In the genomic region with DNA sequence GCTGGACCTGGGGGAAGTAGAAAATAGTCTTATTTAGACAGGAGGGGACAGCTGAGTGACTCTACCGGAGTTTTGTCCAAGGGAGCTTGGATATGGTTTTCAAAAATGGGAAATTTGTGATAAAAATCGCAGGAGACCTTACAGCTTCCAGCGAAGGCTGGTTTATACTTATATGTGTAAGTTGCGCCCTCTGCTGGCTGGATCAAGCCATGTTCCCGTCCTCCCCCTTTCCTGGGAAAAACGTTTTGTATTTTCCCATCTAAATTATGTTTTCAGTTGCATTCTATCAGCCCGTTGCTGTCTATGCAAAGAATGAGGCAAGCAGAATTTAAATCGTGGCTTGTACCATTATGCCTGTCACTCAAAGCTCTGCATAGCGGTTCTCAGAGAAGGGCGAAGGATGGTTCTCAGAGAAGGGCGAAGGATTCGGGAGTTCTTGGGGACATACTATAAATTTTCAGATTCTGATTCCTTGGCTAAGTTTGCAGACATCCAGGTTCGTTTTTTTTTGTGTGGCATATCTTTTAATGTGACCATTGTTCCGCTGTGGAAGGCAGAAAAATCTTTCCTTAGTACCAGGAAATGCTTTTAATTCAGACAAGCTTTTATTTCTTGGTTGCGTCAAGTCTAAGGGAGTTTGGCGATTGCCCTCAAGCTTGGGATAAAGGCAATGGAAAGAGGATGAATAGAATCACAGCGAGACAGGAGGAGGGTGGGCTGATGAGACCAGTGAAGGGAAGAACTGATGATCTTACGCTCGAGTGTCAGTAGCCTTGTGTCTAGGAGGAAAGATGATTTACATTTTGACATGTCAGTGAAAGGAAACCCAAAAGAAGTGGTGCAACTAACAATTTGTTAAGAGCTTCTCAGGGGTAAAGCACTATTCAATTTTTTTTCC, we compare ENCODE assay signal across 8 cellular contexts.
A peak's percentile ranks its signal among the peaks of the same experiment; 100 is the strongest.
DNase-seq lines count a peak whose midpoint lies in the region; ATAC-seq and TF ChIP-seq lines count a peak whose summit lies in the region.

No MANE protein-coding gene starts in this region.

- ATAC-seq in HG02870 (IDR thresholded peaks at IDR 0.05; ENCODE audit: unreplicated experiment): peak; percentile 51
- ATAC-seq in heart left ventricle: peak in 1 of 4 donors; percentile 58
- ATAC-seq in HG03097 (IDR thresholded peaks at IDR 0.05; ENCODE audit: low FRiP score, unreplicated experiment): no peak
- no peak for ATAC-seq in GM21390 (IDR thresholded peaks at IDR 0.05; ENCODE audit: unreplicated experiment)

- H3K27ac ChIP-seq in heart left ventricle (no peak overlapping the region), prostate gland (no peak overlapping the region)

- H3K27me3 Mint-ChIP-seq in activated naive CD4-positive, alpha-beta T cell treated with anti-CD3 and anti-CD28 coated beads, Interleukin-2, amount 10 ng/mL, durations not matched to agents 7 days and 5 days: peaks cover 3% of the 10 kb centered on the region

- peak; percentile 36 for DNase-seq in COR-L47 (lab: John Stamatoyannopoulos, UW)
- DNase-seq in OCI-M1 (lab: John Stamatoyannopoulos, UW): peak; percentile 48
- DNase-seq in activated naive CD4-positive, alpha-beta T cell treated with anti-CD3 and anti-CD28 coated beads, Interleukin-2, amount 10 ng/mL, durations not matched to agents 7 days and 5 days: peak; percentile 47
- DNase-seq in heart left ventricle: peak in 4 of 5 donors; percentile 14 to 50 (median 36)
- DNase-seq in prostate gland (ENCODE audit: low spot score): peak; percentile 16

- no peaks in the 10 kb centered on the region for H3K36me3 Mint-ChIP-seq in activated naive CD4-positive, alpha-beta T cell treated with anti-CD3 and anti-CD28 coated beads, Interleukin-2, amount 10 ng/mL, durations not matched to agents 7 days and 5 days

- H3K36me3 ChIP-seq in heart left ventricle: no peaks in the 10 kb centered on the region
- no peaks in the 10 kb centered on the region for H3K36me3 ChIP-seq in prostate gland

- no peaks in the 10 kb centered on the region for H3K9me3 ChIP-seq in heart left ventricle
- no peaks in the 10 kb centered on the region for H3K9me3 ChIP-seq in prostate gland

- H3K27me3 ChIP-seq in heart left ventricle (peaks cover 0 to 17% (median 0%) of the 10 kb centered on the region in 9 donors), prostate gland (replicated peaks; ENCODE audit: insufficient read depth) (no peaks in the 10 kb centered on the region)

- peak overlapping the region in 2 of 12 donors; percentile 15 to 32 for H3K4me3 ChIP-seq in heart left ventricle
- H3K4me3 ChIP-seq in prostate gland: no peak overlapping the region

- no peaks in the 10 kb centered on the region for H3K4me1 Mint-ChIP-seq in activated naive CD4-positive, alpha-beta T cell treated with anti-CD3 and anti-CD28 coated beads, Interleukin-2, amount 10 ng/mL, durations not matched to agents 7 days and 5 days

- no peaks in the 10 kb centered on the region for H3K9me3 Mint-ChIP-seq in activated naive CD4-positive, alpha-beta T cell treated with anti-CD3 and anti-CD28 coated beads, Interleukin-2, amount 10 ng/mL, durations not matched to agents 7 days and 5 days

- TF ChIP-seq CTCF in heart left ventricle (IDR thresholded peaks at IDR 0.05) (peak; percentile 47 to 80 (median 64)), prostate gland (IDR thresholded peaks at IDR 0.05) (peak; percentile 22 to 57 (median 54))

- H3K27ac Mint-ChIP-seq in activated naive CD4-positive, alpha-beta T cell treated with anti-CD3 and anti-CD28 coated beads, Interleukin-2, amount 10 ng/mL, durations not matched to agents 7 days and 5 days: no peak overlapping the region

- WGBS in heart left ventricle, 4 donors: 14 to 22% (median 17%) methylated on average over 19 of the region's 19 CpGs
- 19% methylated on average over 19 of the region's 19 CpGs for WGBS in prostate gland

- H3K4me1 ChIP-seq in heart left ventricle (no peaks in the 10 kb centered on the region), prostate gland (replicated peaks) (no peaks in the 10 kb centered on the region)

- intact Hi-C loops in heart left ventricle (cut with DNase I) (loop anchor here (2.0 to 10.0 kb wide), 8 partner anchors 302 to 747 kb away; no protein-coding TSS in a partner anchor), prostate gland (cut with DNase I) (loop anchor here (5.0 to 10.0 kb wide), 2 partner anchors 307 to 629 kb away; no protein-coding TSS in a partner anchor)

- H3K4me3 Mint-ChIP-seq in activated naive CD4-positive, alpha-beta T cell treated with anti-CD3 and anti-CD28 coated beads, Interleukin-2, amount 10 ng/mL, durations not matched to agents 7 days and 5 days: no peak overlapping the region

- CTCF ChIA-PET in activated naive CD4-positive, alpha-beta T cell treated with anti-CD3 and anti-CD28 coated beads, Interleukin-2, amount 10 ng/mL, durations not matched to agents 7 days and 5 days (lab: Charles Lee): interaction anchor here (0.8 to 2.0 kb wide), 12 partner anchors 13 to 626 kb away, joined by 3 to 21 read pairs (median 4); no protein-coding TSS in a partner anchor

- TF ChIP-seq POLR2A in heart left ventricle (IDR thresholded peaks at IDR 0.05): no peak
- no peak for TF ChIP-seq POLR2A in prostate gland (IDR thresholded peaks at IDR 0.05)
